1 cellular context compared by ENCODE assay signal in genomic region chr5:32017638-32018429, GRCh38.
TF ChIP-seq lines count a peak whose summit lies in the region.

No MANE protein-coding gene starts in this region.

TF ChIP-seq in GM23338, 12 proteins besides CTCF, POLR2A, EP300 and RAD21 (continued from another document):
- TF ChIP-seq, protein P1, sequence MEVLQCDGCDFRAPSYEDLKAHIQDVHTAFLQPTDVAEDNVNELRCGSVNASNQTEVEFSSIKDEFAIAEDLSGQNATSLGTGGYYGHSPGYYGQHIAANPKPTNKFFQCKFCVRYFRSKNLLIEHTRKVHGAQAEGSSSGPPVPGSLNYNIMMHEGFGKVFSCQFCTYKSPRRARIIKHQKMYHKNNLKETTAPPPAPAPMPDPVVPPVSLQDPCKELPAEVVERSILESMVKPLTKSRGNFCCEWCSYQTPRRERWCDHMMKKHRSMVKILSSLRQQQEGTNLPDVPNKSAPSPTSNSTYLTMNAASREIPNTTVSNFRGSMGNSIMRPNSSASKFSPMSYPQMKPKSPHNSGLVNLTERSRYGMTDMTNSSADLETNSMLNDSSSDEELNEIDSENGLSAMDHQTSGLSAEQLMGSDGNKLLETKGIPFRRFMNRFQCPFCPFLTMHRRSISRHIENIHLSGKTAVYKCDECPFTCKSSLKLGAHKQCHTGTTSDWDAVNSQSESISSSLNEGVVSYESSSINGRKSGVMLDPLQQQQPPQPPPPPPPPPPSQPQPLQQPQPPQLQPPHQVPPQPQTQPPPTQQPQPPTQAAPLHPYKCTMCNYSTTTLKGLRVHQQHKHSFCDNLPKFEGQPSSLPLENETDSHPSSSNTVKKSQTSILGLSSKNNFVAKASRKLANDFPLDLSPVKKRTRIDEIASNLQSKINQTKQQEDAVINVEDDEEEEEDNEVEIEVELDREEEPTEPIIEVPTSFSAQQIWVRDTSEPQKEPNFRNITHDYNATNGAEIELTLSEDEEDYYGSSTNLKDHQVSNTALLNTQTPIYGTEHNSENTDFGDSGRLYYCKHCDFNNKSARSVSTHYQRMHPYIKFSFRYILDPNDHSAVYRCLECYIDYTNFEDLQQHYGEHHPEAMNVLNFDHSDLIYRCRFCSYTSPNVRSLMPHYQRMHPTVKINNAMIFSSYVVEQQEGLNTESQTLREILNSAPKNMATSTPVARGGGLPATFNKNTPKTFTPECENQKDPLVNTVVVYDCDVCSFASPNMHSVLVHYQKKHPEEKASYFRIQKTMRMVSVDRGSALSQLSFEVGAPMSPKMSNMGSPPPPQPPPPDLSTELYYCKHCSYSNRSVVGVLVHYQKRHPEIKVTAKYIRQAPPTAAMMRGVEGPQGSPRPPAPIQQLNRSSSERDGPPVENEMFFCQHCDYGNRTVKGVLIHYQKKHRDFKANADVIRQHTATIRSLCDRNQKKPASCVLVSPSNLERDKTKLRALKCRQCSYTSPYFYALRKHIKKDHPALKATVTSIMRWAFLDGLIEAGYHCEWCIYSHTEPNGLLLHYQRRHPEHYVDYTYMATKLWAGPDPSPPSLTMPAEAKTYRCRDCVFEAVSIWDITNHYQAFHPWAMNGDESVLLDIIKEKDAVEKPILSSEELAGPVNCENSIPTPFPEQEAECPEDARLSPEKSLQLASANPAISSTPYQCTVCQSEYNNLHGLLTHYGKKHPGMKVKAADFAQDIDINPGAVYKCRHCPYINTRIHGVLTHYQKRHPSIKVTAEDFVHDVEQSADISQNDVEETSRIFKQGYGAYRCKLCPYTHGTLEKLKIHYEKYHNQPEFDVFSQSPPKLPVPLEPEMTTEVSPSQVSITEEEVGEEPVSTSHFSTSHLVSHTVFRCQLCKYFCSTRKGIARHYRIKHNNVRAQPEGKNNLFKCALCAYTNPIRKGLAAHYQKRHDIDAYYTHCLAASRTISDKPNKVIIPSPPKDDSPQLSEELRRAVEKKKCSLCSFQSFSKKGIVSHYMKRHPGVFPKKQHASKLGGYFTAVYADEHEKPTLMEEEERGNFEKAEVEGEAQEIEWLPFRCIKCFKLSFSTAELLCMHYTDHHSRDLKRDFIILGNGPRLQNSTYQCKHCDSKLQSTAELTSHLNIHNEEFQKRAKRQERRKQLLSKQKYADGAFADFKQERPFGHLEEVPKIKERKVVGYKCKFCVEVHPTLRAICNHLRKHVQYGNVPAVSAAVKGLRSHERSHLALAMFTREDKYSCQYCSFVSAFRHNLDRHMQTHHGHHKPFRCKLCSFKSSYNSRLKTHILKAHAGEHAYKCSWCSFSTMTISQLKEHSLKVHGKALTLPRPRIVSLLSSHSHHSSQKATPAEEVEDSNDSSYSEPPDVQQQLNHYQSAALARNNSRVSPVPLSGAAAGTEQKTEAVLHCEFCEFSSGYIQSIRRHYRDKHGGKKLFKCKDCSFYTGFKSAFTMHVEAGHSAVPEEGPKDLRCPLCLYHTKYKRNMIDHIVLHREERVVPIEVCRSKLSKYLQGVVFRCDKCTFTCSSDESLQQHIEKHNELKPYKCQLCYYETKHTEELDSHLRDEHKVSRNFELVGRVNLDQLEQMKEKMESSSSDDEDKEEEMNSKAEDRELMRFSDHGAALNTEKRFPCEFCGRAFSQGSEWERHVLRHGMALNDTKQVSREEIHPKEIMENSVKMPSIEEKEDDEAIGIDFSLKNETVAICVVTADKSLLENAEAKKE (CRISPR knock-in tag; IDR thresholded peaks at IDR 0.05): no peak
- TF ChIP-seq STAT1 (IDR thresholded peaks at IDR 0.05; ENCODE audit: unreplicated experiment): no peak
